ENCODE assay signal across 13 cellular contexts in the genomic region with DNA sequence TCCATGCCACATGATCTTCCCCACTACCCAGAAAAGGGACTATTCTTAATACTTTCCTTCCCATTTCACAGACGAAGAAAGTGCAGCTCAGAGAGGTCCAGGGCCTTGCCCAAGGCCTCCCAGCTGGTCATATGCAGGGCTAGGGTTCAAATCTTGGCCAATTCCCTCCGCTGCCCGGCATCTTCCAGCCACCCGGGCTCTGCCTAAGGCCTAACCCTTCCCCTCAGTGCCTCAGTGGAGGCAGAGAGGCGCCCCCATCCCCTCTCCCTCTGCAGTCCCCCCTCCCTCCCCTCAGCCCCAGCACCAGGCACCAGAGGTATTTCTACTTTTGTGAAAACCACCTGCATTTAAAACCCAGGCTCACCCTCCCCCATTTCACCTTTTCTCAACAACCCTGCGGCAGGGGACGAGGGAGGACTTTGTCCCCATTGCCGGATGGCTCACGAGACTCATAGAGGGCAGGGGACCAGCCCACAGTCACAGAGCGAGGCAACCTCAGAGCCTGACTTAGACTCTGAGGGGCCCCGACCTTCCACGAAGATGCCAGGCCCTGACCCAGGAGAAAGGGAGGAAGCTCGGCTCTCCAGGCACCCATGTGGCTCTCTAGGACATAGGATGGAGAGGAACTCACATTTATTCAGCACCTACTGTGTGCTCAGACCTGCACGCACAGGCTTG. TPM values are rescaled to one million over a fixed set of nuclear protein-coding genes. Genes with fewer than 3 reads are reported as not detected.
A peak's percentile ranks its signal among the peaks of the same experiment; 100 is the strongest.
DNase-seq lines count a peak whose midpoint lies in the region; ATAC-seq and TF ChIP-seq lines count a peak whose summit lies in the region.
"Had no signal": no experiment of that assay in that cellular context is flagged by ENCODE, and none has a peak within 500 bp of the region (broad histone marks: within the 10 kb centered on the region; RNA-seq: fewer than 3 reads in every experiment).

No MANE protein-coding gene starts in this region.

- H3K36me3 Mint-ChIP-seq in CD8-positive, alpha-beta T cell: peaks cover 71% of the 10 kb centered on the region
- H3K36me3 Mint-ChIP-seq in activated naive CD8-positive, alpha-beta T cell: peaks cover 6% of the 10 kb centered on the region
- H3K36me3 Mint-ChIP-seq in naive thymus-derived CD4-positive, alpha-beta T cell: peaks cover 12 to 62% (median 27%) of the 10 kb centered on the region in 5 donors

- no peak overlapping the region for H3K9ac ChIP-seq in PC-3 (ENCODE audit: low read length)

- POLR2A ChIA-PET in CD8-positive, alpha-beta T cell (lab: Charles Lee): interaction anchor here (1.0 to 15.1 kb wide), 5 partner anchors 12 to 33 kb away, joined by 4 to 326 read pairs (median 8); a partner anchor contains a TSS
- POLR2A ChIA-PET in naive thymus-derived CD4-positive, alpha-beta T cell (lab: Charles Lee): interaction anchor here (31.3 to 42.4 kb wide), 2 partner anchors 7 to 10 kb away, joined by 1281 read pairs; a partner anchor contains a TSS
- POLR2A ChIA-PET in PC-3 (lab: Charles Lee; ENCODE audit: unreplicated experiment): no interaction called here

- peaks cover 98% of the 10 kb centered on the region for H3K4me1 ChIP-seq in CD8-positive, alpha-beta T cell (ENCODE audit: insufficient read depth, low read length)
- H3K4me1 ChIP-seq in naive thymus-derived CD4-positive, alpha-beta T cell (ENCODE audit: control insufficient read depth in 2 of 2, insufficient read depth in 2 of 2, low read length in 2 of 2): peaks cover 97% of the 10 kb centered on the region in 2 donors
- peaks cover 0 to 7% (median 0%) of the 10 kb centered on the region in 4 donors for H3K4me1 ChIP-seq in tibial artery
- H3K4me1 ChIP-seq in PC-3 (ENCODE audit: insufficient read depth, low read length): peaks cover 8% of the 10 kb centered on the region

- CTCF ChIA-PET in CD8-positive, alpha-beta T cell (lab: Charles Lee): interaction anchor here (0.9 to 27.7 kb wide), 6 partner anchors 13 to 56 kb away, joined by 3 to 338 read pairs (median 44); a partner anchor contains a TSS
- CTCF ChIA-PET in naive thymus-derived CD4-positive, alpha-beta T cell (lab: Charles Lee): interaction anchor here (0.8 to 9.5 kb wide), 5 partner anchors 10 to 33 kb away, joined by 3 to 133 read pairs (median 49); a partner anchor contains a TSS
- CTCF ChIA-PET in PC-3 (lab: Charles Lee): no interaction called here

- no peaks in the 10 kb centered on the region for H3K79me2 ChIP-seq in PC-3 (ENCODE audit: low read length)

- peak overlapping the region; percentile 99 for H3K27ac Mint-ChIP-seq in CD8-positive, alpha-beta T cell
- peak overlapping the region; percentile 100 for H3K27ac Mint-ChIP-seq in activated naive CD8-positive, alpha-beta T cell
- peak overlapping the region; percentile 90 to 100 (median 97) for H3K27ac Mint-ChIP-seq in naive thymus-derived CD4-positive, alpha-beta T cell

- peak overlapping the region; percentile 61 for H3K4me3 Mint-ChIP-seq in CD8-positive, alpha-beta T cell
- peak overlapping the region; percentile 87 for H3K4me3 Mint-ChIP-seq in activated naive CD8-positive, alpha-beta T cell
- peak overlapping the region; percentile 82 to 98 (median 94) for H3K4me3 Mint-ChIP-seq in naive thymus-derived CD4-positive, alpha-beta T cell

- peak overlapping the region; percentile 22 for H3K4me3 ChIP-seq in CD8-positive, alpha-beta T cell (ENCODE audit: low read depth, low read length)
- H3K4me3 ChIP-seq in HL-60 (replicated peaks; ENCODE audit: insufficient read depth, low read length) (no peak overlapping the region), tibial artery (no peak overlapping the region), PC-3 (ENCODE audit: low read length) (no peak overlapping the region)
- H3K4me3 ChIP-seq in naive thymus-derived CD4-positive, alpha-beta T cell (ENCODE audit: low read length): peak overlapping the region; percentile 50
- H3K4me3 ChIP-seq: body of pancreas had no signal

- H3K9me3 ChIP-seq in CD8-positive, alpha-beta T cell (ENCODE audit: low read length): no peaks in the 10 kb centered on the region
- no peaks in the 10 kb centered on the region for H3K9me3 ChIP-seq in naive thymus-derived CD4-positive, alpha-beta T cell (ENCODE audit: control insufficient read depth in 2 of 3, low read length in 3 of 3)
- no peaks in the 10 kb centered on the region for H3K9me3 ChIP-seq in tibial artery
- no peaks in the 10 kb centered on the region for H3K9me3 ChIP-seq in PC-3 (ENCODE audit: low read length)
- H3K9me3 ChIP-seq: body of pancreas had no signal

- H3F3A ChIP-seq in PC-3 (ENCODE audit: low read length, unreplicated experiment): no peaks in the 10 kb centered on the region

- H3K9me3 Mint-ChIP-seq in CD8-positive, alpha-beta T cell: no peaks in the 10 kb centered on the region
- no peaks in the 10 kb centered on the region for H3K9me3 Mint-ChIP-seq in activated naive CD8-positive, alpha-beta T cell (ENCODE audit: low read depth)
- H3K9me3 Mint-ChIP-seq in naive thymus-derived CD4-positive, alpha-beta T cell: no peaks in the 10 kb centered on the region

- peak in 1 of 7 experiments; percentile 37 for DNase-seq in CD8-positive, alpha-beta T cell
- DNase-seq in HL-60 (ENCODE audit: low read depth in 1 of 2, low spot score in 1 of 2): no peak
- no peak for DNase-seq in naive thymus-derived CD4-positive, alpha-beta T cell
- DNase-seq in HK-2 (ENCODE audit: unreplicated experiment): no peak
- DNase-seq in occipital lobe (lab: John Stamatoyannopoulos, UW): no peak
- no peak for DNase-seq in tibial artery
- DNase-seq in PC-3: no peak
- DNase-seq: body of pancreas, Calu3, NCI-H2227 treated with DMSO at 0.1 percent for 48 hours had no signal

- no peak overlapping the region for H2AFZ ChIP-seq in PC-3 (ENCODE audit: low read length)

- TF ChIP-seq CTCF in CD8-positive, alpha-beta T cell (IDR thresholded peaks at IDR 0.05): no peak
- no peak for TF ChIP-seq CTCF in HL-60 (IDR thresholded peaks at IDR 0.05; ENCODE audit: insufficient read depth, low read length)
- no peak for TF ChIP-seq CTCF in tibial artery (IDR thresholded peaks at IDR 0.05)
- TF ChIP-seq CTCF in PC-3 (conservative IDR thresholded peaks at IDR 0.05; ENCODE audit: low read depth, low read length): no peak

- no peaks in the 10 kb centered on the region for H4K20me1 ChIP-seq in PC-3 (ENCODE audit: low read length)

- ATAC-seq in CD8-positive, alpha-beta T cell: no peak
- ATAC-seq in naive thymus-derived CD4-positive, alpha-beta T cell: no peak
- ATAC-seq in PC-3: no peak
- ATAC-seq: activated CD4-positive, CD25-positive, alpha-beta regulatory T cell treated with anti-CD3 and anti-CD28 coated beads, Interleukin-2, amount 50 U/mL, for 24 hours; Right ventricle myocardium inferior had no signal

- peak overlapping the region; percentile 72 for H3K27ac ChIP-seq in CD8-positive, alpha-beta T cell (ENCODE audit: low read depth, low read length)
- H3K27ac ChIP-seq in HL-60 (replicated peaks) (0 out of 2 replicates have a peak overlapping the region, but pooled peaks have one; percentile 6), tibial artery (no peak overlapping the region), PC-3 (ENCODE audit: low read length) (no peak overlapping the region)
- H3K27ac ChIP-seq in naive thymus-derived CD4-positive, alpha-beta T cell (ENCODE audit: low read depth, low read length): peak overlapping the region; percentile 98

- no peaks in the 10 kb centered on the region for H3K27me3 ChIP-seq in CD8-positive, alpha-beta T cell (ENCODE audit: insufficient read depth, low read length)
- no peaks in the 10 kb centered on the region for H3K27me3 ChIP-seq in HL-60 (ENCODE audit: insufficient read depth, poor library complexity, severe bottlenecking)
- no peaks in the 10 kb centered on the region for H3K27me3 ChIP-seq in naive thymus-derived CD4-positive, alpha-beta T cell (ENCODE audit: control insufficient read depth in 2 of 2, insufficient read depth in 2 of 2, low read length in 2 of 2)
- peaks cover 0 to 7% of the 10 kb centered on the region in 2 donors for H3K27me3 ChIP-seq in tibial artery
- H3K27me3 ChIP-seq in PC-3 (ENCODE audit: low read length): peaks cover 6% of the 10 kb centered on the region; the same call in 1 of the 2 replicates
- H3K27me3 ChIP-seq: body of pancreas had no signal

- H3K4me1 Mint-ChIP-seq in CD8-positive, alpha-beta T cell (ENCODE audit: low read depth): peaks cover 100% of the 10 kb centered on the region
- H3K4me1 Mint-ChIP-seq in activated naive CD8-positive, alpha-beta T cell (ENCODE audit: low read depth): peaks cover 99% of the 10 kb centered on the region
- peaks cover 81 to 100% (median 100%) of the 10 kb centered on the region in 7 donors for H3K4me1 Mint-ChIP-seq in naive thymus-derived CD4-positive, alpha-beta T cell

- no peaks in the 10 kb centered on the region for H3K9me2 ChIP-seq in PC-3 (replicated peaks; ENCODE audit: low read length)

- peaks cover 17% of the 10 kb centered on the region for H3K36me3 ChIP-seq in CD8-positive, alpha-beta T cell (ENCODE audit: insufficient read depth, low read length)
- peaks cover 12 to 34% (median 18%) of the 10 kb centered on the region in 3 experiments for H3K36me3 ChIP-seq in naive thymus-derived CD4-positive, alpha-beta T cell (ENCODE audit: control insufficient read depth in 2 of 3, insufficient read depth in 3 of 3, low read length in 3 of 3)
- H3K36me3 ChIP-seq in tibial artery (no peaks in the 10 kb centered on the region), PC-3 (ENCODE audit: low read depth, low read length) (no peaks in the 10 kb centered on the region)

- intact Hi-C loops in CD8-positive, alpha-beta T cell (cut with DNase I, micrococcal nuclease): no loop called here
- intact Hi-C loops in naive thymus-derived CD4-positive, alpha-beta T cell (cut with micrococcal nuclease): loop anchor here in 1 of 2 donors (10.0 kb wide), 2 partner anchors 320 to 1190 kb away; a partner anchor contains a TSS
- intact Hi-C loops in tibial artery (cut with DNase I; ENCODE audit: low total_unique reads): no loop called here
- intact Hi-C loops in PC-3 (cut with micrococcal nuclease): no loop called here

- no peaks in the 10 kb centered on the region for H3K27me3 Mint-ChIP-seq in CD8-positive, alpha-beta T cell (ENCODE audit: low read depth)
- no peaks in the 10 kb centered on the region for H3K27me3 Mint-ChIP-seq in activated naive CD8-positive, alpha-beta T cell
- no peaks in the 10 kb centered on the region for H3K27me3 Mint-ChIP-seq in naive thymus-derived CD4-positive, alpha-beta T cell

- H3K4me2 ChIP-seq in PC-3 (ENCODE audit: low read length): no peak overlapping the region

- no TSS peak for BruUV-seq in PC-3 (replicated peaks; lab: Mats Ljungman, UMichigan)

RNA-seq across cellular contexts. Expression of a gene that starts 12.3 kb away (rescaled TPM):
- 100 to 1,000 TPM; 629 to 653 TPM for total RNA-seq in CD8-positive, alpha-beta T cell
- 100 to 1,000 TPM; 464 to 783 (median 647) TPM for total RNA-seq in naive thymus-derived CD4-positive, alpha-beta T cell
- polyA plus RNA-seq in naive thymus-derived CD4-positive, alpha-beta T cell: 100 to 1,000 TPM; 551 to 556 TPM
- total RNA-seq in occipital lobe (3.9 TPM), PC-3 (2014; rRNA removed) (not detected in 2 replicates)
- total RNA-seq: Calu3 had no signal

RNA-seq across cellular contexts. Expression of a gene that starts 21.9 kb away (rescaled TPM):
- 1 to 10 TPM; 6.6 to 7.4 TPM for total RNA-seq in CD8-positive, alpha-beta T cell
- 1 to 10 TPM in 2 of 5 experiments, under 1 TPM in 3; 0.08 to 3.6 (median 0.22) TPM for total RNA-seq in naive thymus-derived CD4-positive, alpha-beta T cell
- polyA plus RNA-seq in naive thymus-derived CD4-positive, alpha-beta T cell: not detected
- total RNA-seq in occipital lobe (0.31 TPM), PC-3 (2014; rRNA removed) (0.63 TPM in 1 of 2 replicates, not detected in the other)
- total RNA-seq: Calu3, Right ventricle myocardium inferior had no signal

Comparison
In these comparisons a context has a peak if more than half of its experiments do, and no peak if none do; other contexts are left out.
1. H3K27ac ChIP-seq: peak in CD8-positive, alpha-beta T cell (single experiment), HL-60 (single experiment) and naive thymus-derived CD4-positive, alpha-beta T cell (single experiment); none in tibial artery (0 of 2) and PC-3 (single experiment).
2. H3K4me3 ChIP-seq: peak in CD8-positive, alpha-beta T cell (single experiment) and naive thymus-derived CD4-positive, alpha-beta T cell (single experiment); none in HL-60 (single experiment), tibial artery (0 of 2) and PC-3 (single experiment).
3. RNA of a gene that starts 12.3 kb away (total RNA-seq): 629 to 653 TPM in CD8-positive, alpha-beta T cell and 464 to 783 TPM in naive thymus-derived CD4-positive, alpha-beta T cell; 3.9 TPM in occipital lobe (single experiment) and not detected in PC-3; every median in the first group is over 10 times any median in the second.
4. Peak in every context shown above with its lines, with median percentiles within 50 percentile points of each other: H3K27ac Mint-ChIP-seq and H3K4me3 Mint-ChIP-seq.